Comparison of ENCODE assay signal across 13 cellular contexts in genomic region chr3:71563827-71564226, GRCh38. TPM values are rescaled to one million over a fixed set of nuclear protein-coding genes. Genes with fewer than 3 reads are reported as not detected.
A peak's percentile ranks its signal among the peaks of the same experiment; 100 is the strongest.
DNase-seq lines count a peak whose midpoint lies in the region; ATAC-seq and TF ChIP-seq lines count a peak whose summit lies in the region.
"Had no signal": no experiment of that assay in that cellular context is flagged by ENCODE, and none has a peak within 500 bp of the region (broad histone marks: within the 10 kb centered on the region; RNA-seq: fewer than 3 reads in every experiment).

No MANE protein-coding gene starts in this region.

- no peak for TF ChIP-seq CTCF in OCI-LY7 (conservative IDR thresholded peaks at IDR 0.05; ENCODE audit: low read length)

- ATAC-seq in GM18502 (IDR thresholded peaks at IDR 0.05; ENCODE audit: poor library complexity, unreplicated experiment), result peak; percentile 87
- ATAC-seq in GM21390 (IDR thresholded peaks at IDR 0.05; ENCODE audit: unreplicated experiment), result peak; percentile 90
- peak; percentile 77 for ATAC-seq in HG03097 (IDR thresholded peaks at IDR 0.05; ENCODE audit: low FRiP score, unreplicated experiment)
- ATAC-seq in activated T-helper 17 cell treated with anti-CD3 and anti-CD28 coated beads, Interleukin-2, amount 50 U/mL, for 72 hours (replicated peaks), result no peak
- ATAC-seq in naive thymus-derived CD4-positive, alpha-beta T cell, result no peak
- ATAC-seq in natural killer cell treated with Interleukin-12 subunit alpha and Interleukin-12 subunit beta and Interleukin-15 and Interleukin-18, amount 100 ng/mL, for 72 hours, result no peak
- ATAC-seq: activated CD8-positive, alpha-beta T cell treated with anti-CD3 and anti-CD28 coated beads, Interleukin-2, amount 10 ng/mL, durations not matched to agents 7 days and 5 days had no signal

- peak overlapping the region; percentile 98 for H3K27ac ChIP-seq in OCI-LY7 (ENCODE audit: low read depth, low read length, poor library complexity, severe bottlenecking)
- H3K27ac ChIP-seq in naive thymus-derived CD4-positive, alpha-beta T cell (ENCODE audit: low read depth, low read length), result no peak overlapping the region
- H3K27ac ChIP-seq: brain microvascular endothelial cell, C4-2B, suprapubic skin had no signal

- H4K20me1 ChIP-seq in OCI-LY7 (ENCODE audit: insufficient read depth, low read length), result no peaks in the 10 kb centered on the region

- peaks cover 82% of the 10 kb centered on the region for H3K4me1 ChIP-seq in OCI-LY7 (ENCODE audit: insufficient read depth, low read length, poor library complexity, severe bottlenecking)
- H3K4me1 ChIP-seq in naive thymus-derived CD4-positive, alpha-beta T cell (ENCODE audit: control insufficient read depth in 2 of 2, insufficient read depth in 2 of 2, low read length in 2 of 2), result peaks cover 0 to 4% of the 10 kb centered on the region in 2 donors

- peaks cover 5% of the 10 kb centered on the region for H3K4me1 Mint-ChIP-seq in activated T-helper 17 cell treated with anti-CD3 and anti-CD28 coated beads, Interleukin-2, amount 50 U/mL, for 72 hours
- H3K4me1 Mint-ChIP-seq in naive thymus-derived CD4-positive, alpha-beta T cell, result peaks cover 4 to 24% (median 10%) of the 10 kb centered on the region in 7 donors
- peaks cover 4% of the 10 kb centered on the region in 2 donors for H3K4me1 Mint-ChIP-seq in natural killer cell treated with Interleukin-12 subunit alpha and Interleukin-12 subunit beta and Interleukin-15 and Interleukin-18, amount 100 ng/mL, for 72 hours (ENCODE audit: low read depth in 2 of 2)

- peak overlapping the region; percentile 85 for H3K4me2 ChIP-seq in OCI-LY7 (ENCODE audit: low read length)

- H3K79me2 ChIP-seq in OCI-LY7 (ENCODE audit: insufficient read depth, low read depth, low read length), result peaks cover 83% of the 10 kb centered on the region

- intact Hi-C loops in OCI-LY7 (cut with micrococcal nuclease; ENCODE audit: unreplicated experiment), result loop anchor here (1.0 kb wide), 2 partner anchors 17 to 22 kb away; no protein-coding TSS in a partner anchor
- intact Hi-C loops in naive thymus-derived CD4-positive, alpha-beta T cell (cut with micrococcal nuclease), result no loop called here

- H3K9me3 Mint-ChIP-seq in activated T-helper 17 cell treated with anti-CD3 and anti-CD28 coated beads, Interleukin-2, amount 50 U/mL, for 72 hours, result no peaks in the 10 kb centered on the region
- peaks cover 0 to 5% (median 0%) of the 10 kb centered on the region in 11 donors for H3K9me3 Mint-ChIP-seq in naive thymus-derived CD4-positive, alpha-beta T cell
- no peaks in the 10 kb centered on the region for H3K9me3 Mint-ChIP-seq in natural killer cell treated with Interleukin-12 subunit alpha and Interleukin-12 subunit beta and Interleukin-15 and Interleukin-18, amount 100 ng/mL, for 72 hours

- CTCF ChIA-PET in OCI-LY7 (lab: Charles Lee; ENCODE audit: unreplicated experiment), result interaction anchor here (0.7 to 0.8 kb wide), 2 partner anchors 21 to 122 kb away, joined by 3 to 4 read pairs; no protein-coding TSS in a partner anchor
- CTCF ChIA-PET in naive thymus-derived CD4-positive, alpha-beta T cell (lab: Charles Lee), result no interaction called here

- H3K4me3 ChIP-seq in OCI-LY7 (ENCODE audit: low read depth, low read length, poor library complexity, severe bottlenecking), result peak overlapping the region; percentile 60
- no peak overlapping the region for H3K4me3 ChIP-seq in naive thymus-derived CD4-positive, alpha-beta T cell (ENCODE audit: low read length)
- H3K4me3 ChIP-seq: gastrocnemius medialis, suprapubic skin had no signal

- H2AFZ ChIP-seq in OCI-LY7 (ENCODE audit: low read length), result no peak overlapping the region; the same call in 1 of the 2 replicates

- POLR2A ChIA-PET in OCI-LY7 (lab: Charles Lee), result interaction anchor here (0.6 to 5.4 kb wide), 14 partner anchors 9 to 174 kb away, joined by 3 to 55 read pairs (median 6); no protein-coding TSS in a partner anchor
- POLR2A ChIA-PET in naive thymus-derived CD4-positive, alpha-beta T cell (lab: Charles Lee), result interaction anchor here (0.6 kb wide), 1 partner anchor 529 kb away, joined by 3 read pairs; no protein-coding TSS in a partner anchor

- no peaks in the 10 kb centered on the region for H3K27me3 Mint-ChIP-seq in activated T-helper 17 cell treated with anti-CD3 and anti-CD28 coated beads, Interleukin-2, amount 50 U/mL, for 72 hours
- no peaks in the 10 kb centered on the region for H3K27me3 Mint-ChIP-seq in naive thymus-derived CD4-positive, alpha-beta T cell
- no peaks in the 10 kb centered on the region for H3K27me3 Mint-ChIP-seq in natural killer cell treated with Interleukin-12 subunit alpha and Interleukin-12 subunit beta and Interleukin-15 and Interleukin-18, amount 100 ng/mL, for 72 hours

- H3K36me3 Mint-ChIP-seq in activated T-helper 17 cell treated with anti-CD3 and anti-CD28 coated beads, Interleukin-2, amount 50 U/mL, for 72 hours (ENCODE audit: low read depth), result peaks cover 9% of the 10 kb centered on the region
- H3K36me3 Mint-ChIP-seq in naive thymus-derived CD4-positive, alpha-beta T cell, result peaks cover 0 to 42% (median 26%) of the 10 kb centered on the region in 5 donors
- H3K36me3 Mint-ChIP-seq in natural killer cell treated with Interleukin-12 subunit alpha and Interleukin-12 subunit beta and Interleukin-15 and Interleukin-18, amount 100 ng/mL, for 72 hours, result no peaks in the 10 kb centered on the region

- no peaks in the 10 kb centered on the region for H3K9me2 ChIP-seq in OCI-LY7 (ENCODE audit: insufficient read depth, low read length)

- peak; percentile 94 for DNase-seq in OCI-LY7 (ENCODE audit: low spot score)
- DNase-seq in NCI-H2107 (lab: John Stamatoyannopoulos, UW), result no peak
- DNase-seq in naive thymus-derived CD4-positive, alpha-beta T cell, result no peak
- no peak for DNase-seq in natural killer cell treated with Interleukin-12 subunit alpha and Interleukin-12 subunit beta and Interleukin-15 and Interleukin-18, amount 100 ng/mL, for 72 hours (ENCODE audit: low spot score)
- DNase-seq: activated CD8-positive, alpha-beta T cell treated with anti-CD3 and anti-CD28 coated beads, Interleukin-2, amount 10 ng/mL, durations not matched to agents 7 days and 5 days; brain microvascular endothelial cell had no signal

- H3K9me3 ChIP-seq in OCI-LY7 (ENCODE audit: low read length), result peaks cover 7% of the 10 kb centered on the region; the same call in 1 of the 2 replicates
- H3K9me3 ChIP-seq in naive thymus-derived CD4-positive, alpha-beta T cell (ENCODE audit: control insufficient read depth in 2 of 3, low read length in 3 of 3), result no peaks in the 10 kb centered on the region
- H3K9me3 ChIP-seq: gastrocnemius medialis, suprapubic skin had no signal

- H3K4me3 Mint-ChIP-seq in activated T-helper 17 cell treated with anti-CD3 and anti-CD28 coated beads, Interleukin-2, amount 50 U/mL, for 72 hours, result no peak overlapping the region
- no peak overlapping the region for H3K4me3 Mint-ChIP-seq in naive thymus-derived CD4-positive, alpha-beta T cell
- no peak overlapping the region for H3K4me3 Mint-ChIP-seq in natural killer cell treated with Interleukin-12 subunit alpha and Interleukin-12 subunit beta and Interleukin-15 and Interleukin-18, amount 100 ng/mL, for 72 hours
- H3K4me3 Mint-ChIP-seq: activated CD8-positive, alpha-beta T cell treated with anti-CD3 and anti-CD28 coated beads, Interleukin-2, amount 10 ng/mL, durations not matched to agents 7 days and 5 days had no signal

- no peak overlapping the region for H3K27ac Mint-ChIP-seq in activated T-helper 17 cell treated with anti-CD3 and anti-CD28 coated beads, Interleukin-2, amount 50 U/mL, for 72 hours
- H3K27ac Mint-ChIP-seq in naive thymus-derived CD4-positive, alpha-beta T cell, result no peak overlapping the region
- H3K27ac Mint-ChIP-seq in natural killer cell treated with Interleukin-12 subunit alpha and Interleukin-12 subunit beta and Interleukin-15 and Interleukin-18, amount 100 ng/mL, for 72 hours, result no peak overlapping the region
- H3K27ac Mint-ChIP-seq: activated CD8-positive, alpha-beta T cell treated with anti-CD3 and anti-CD28 coated beads, Interleukin-2, amount 10 ng/mL, durations not matched to agents 7 days and 5 days had no signal

- H3K36me3 ChIP-seq in OCI-LY7 (ENCODE audit: insufficient read depth, low read length), result peaks cover 53% of the 10 kb centered on the region
- no peaks in the 10 kb centered on the region for H3K36me3 ChIP-seq in naive thymus-derived CD4-positive, alpha-beta T cell (ENCODE audit: control insufficient read depth in 2 of 3, insufficient read depth in 3 of 3, low read length in 3 of 3)
- H3K36me3 ChIP-seq: brain microvascular endothelial cell, gastrocnemius medialis, suprapubic skin had no signal

- no peaks in the 10 kb centered on the region for H3K27me3 ChIP-seq in naive thymus-derived CD4-positive, alpha-beta T cell (ENCODE audit: control insufficient read depth in 2 of 2, insufficient read depth in 2 of 2, low read length in 2 of 2)
- H3K27me3 ChIP-seq: brain microvascular endothelial cell, gastrocnemius medialis, suprapubic skin had no signal

- no TSS peak for BruUV-seq in OCI-LY7 (replicated peaks; lab: Mats Ljungman, UMichigan)

RNA-seq across cellular contexts. Expression of gene FOXP1, which starts 19.7 kb away (rescaled TPM):
- 67.2 and 87.3 TPM in 2 replicates for total RNA-seq in OCI-LY7 (2014; rRNA removed; shearing (Covaris generic))
- 151 and 168 TPM in 2 replicates for total RNA-seq in OCI-LY7 (2022)
- total RNA-seq in activated T-helper 17 cell treated with anti-CD3 and anti-CD28 coated beads, Interleukin-2, amount 50 U/mL, for 72 hours, result 100 to 1,000 TPM; 101 to 171 TPM
- 100 to 1,000 TPM; 104 to 537 (median 456) TPM for total RNA-seq in naive thymus-derived CD4-positive, alpha-beta T cell
- 100 to 1,000 TPM; 408 to 431 TPM for polyA plus RNA-seq in naive thymus-derived CD4-positive, alpha-beta T cell
- total RNA-seq in natural killer cell treated with Interleukin-12 subunit alpha and Interleukin-12 subunit beta and Interleukin-15 and Interleukin-18, amount 100 ng/mL, for 72 hours, result 10 to 100 TPM; 59.7 to 65.4 TPM

Comparison
In these comparisons a context has a peak if more than half of its experiments do, and no peak if none do; other contexts are left out.
1. ATAC-seq: peak in GM18502 (single experiment), GM21390 (single experiment) and HG03097 (single experiment); none in activated T-helper 17 cell treated with anti-CD3 and anti-CD28 coated beads, Interleukin-2, amount 50 U/mL, for 72 hours (single experiment), naive thymus-derived CD4-positive, alpha-beta T cell (single experiment) and natural killer cell treated with Interleukin-12 subunit alpha and Interleukin-12 subunit beta and Interleukin-15 and Interleukin-18, amount 100 ng/mL, for 72 hours (0 of 2).